ENCODE assay signal across 10 cellular contexts in the genomic region with DNA sequence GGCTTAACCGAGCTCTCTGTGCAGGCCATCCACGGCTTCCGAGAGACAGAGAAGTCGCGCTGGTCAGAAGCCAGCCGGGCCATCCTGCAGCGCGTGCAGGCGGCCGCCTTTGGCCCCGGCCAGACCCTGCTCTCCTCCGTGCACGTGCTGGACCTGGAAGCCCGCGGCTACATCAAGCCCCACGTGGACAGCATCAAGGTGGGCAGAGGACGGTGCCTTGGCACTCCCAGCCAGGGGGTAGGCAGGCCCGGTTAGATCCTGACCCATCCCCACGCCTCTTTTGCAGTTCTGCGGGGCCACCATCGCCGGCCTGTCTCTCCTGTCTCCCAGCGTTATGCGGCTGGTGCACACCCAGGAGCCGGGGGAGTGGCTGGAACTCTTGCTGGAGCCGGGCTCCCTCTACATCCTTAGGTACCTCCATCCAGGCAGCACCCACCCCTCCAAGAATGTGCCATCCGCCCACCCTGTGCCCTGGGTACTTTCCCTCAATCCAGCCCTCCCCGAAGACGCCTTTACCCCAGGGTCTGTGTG. TPM values are rescaled to one million over a fixed set of nuclear protein-coding genes. Genes with fewer than 3 reads are reported as not detected.
DNase-seq lines count a peak whose midpoint lies in the region; ATAC-seq, FAIRE-seq and TF ChIP-seq lines count a peak whose summit lies in the region.
"Had no signal": no experiment of that assay in that cellular context is flagged by ENCODE, and none has a peak within 500 bp of the region (broad histone marks: within the 10 kb centered on the region; RNA-seq: fewer than 3 reads in every experiment).

No MANE protein-coding gene starts in this region.

- H3K9me3 ChIP-seq in H1 (ENCODE audit: insufficient read depth in 2 of 2, low read depth in 1 of 2, low read length in 1 of 2), result no peaks in the 10 kb centered on the region
- H3K9me3 ChIP-seq in osteoblast (ENCODE audit: low read depth, low read length), result no peaks in the 10 kb centered on the region

- H3K27ac Mint-ChIP-seq in activated CD4-positive, alpha-beta memory T cell treated with anti-CD3 and anti-CD28 coated beads, Interleukin-2, amount 10 ng/mL, durations not matched to agents 7 days and 5 days, result no peak overlapping the region

- H3K14ac ChIP-seq in H1 (ENCODE audit: insufficient read length), result no peak overlapping the region

- TF ChIP-seq EP300 in H1 (IDR thresholded peaks at IDR 0.05; ENCODE audit: borderline replicate concordance in 1 of 2, low read depth in 2 of 2, low read length in 2 of 2), result no peak

- FAIRE-seq in H1 (lab: Jason Lieb, UNC), result no peak

- DNase-seq in LNCaP clone FGC (ENCODE audit: low read depth), result no peak
- DNase-seq in H1 (ENCODE audit: low read depth in 1 of 2, low spot score in 2 of 2), result no peak
- DNase-seq in osteoblast (ENCODE audit: insufficient read length, low spot score, missing footprints), result peak; percentile 77
- DNase-seq in DMS53 treated with DMSO at 0.1 percent for 48 hours (lab: John Stamatoyannopoulos, UW; ENCODE audit: unreplicated experiment), result no peak
- DNase-seq in NOMO-1 (lab: John Stamatoyannopoulos, UW; ENCODE audit: unreplicated experiment in 2 of 2), result no peak
- DNase-seq in activated CD4-positive, alpha-beta memory T cell treated with anti-CD3 and anti-CD28 coated beads, Interleukin-2, amount 10 ng/mL, durations not matched to agents 7 days and 5 days, result no peak
- DNase-seq: activated CD4-positive, alpha-beta T cell treated with anti-CD3 and anti-CD28 coated beads, Interleukin-2, amount 50 U/mL, for 48 hours; NCI-H526 had no signal

- no peak overlapping the region; a peak in 1 of 7 replicates for H3K9ac ChIP-seq in H1 (replicated peaks in 1 of 4; ENCODE audit: extremely low read depth in 1 of 4, low read depth in 3 of 4, low read length in 3 of 4)

- peak overlapping the region; percentile 60 for H3K56ac ChIP-seq in H1 (replicated peaks; ENCODE audit: insufficient read length, low read depth, low read length)

- peak overlapping the region; percentile 22; the same call in 1 of the 2 replicates for H4K8ac ChIP-seq in H1 (ENCODE audit: extremely low read depth, insufficient read depth, low read length)

- TF ChIP-seq POLR2A in H1 (IDR thresholded peaks at IDR 0.05; ENCODE audit: control extremely low read depth in 1 of 2, low read depth in 2 of 2, low read length in 2 of 2), result no peak

- H3K36me3 Mint-ChIP-seq in activated CD4-positive, alpha-beta memory T cell treated with anti-CD3 and anti-CD28 coated beads, Interleukin-2, amount 10 ng/mL, durations not matched to agents 7 days and 5 days (ENCODE audit: low read depth), result peaks cover 13% of the 10 kb centered on the region

- TF ChIP-seq CTCF in C4-2B (conservative IDR thresholded peaks at IDR 0.05) (no peak), LNCaP clone FGC (IDR thresholded peaks at IDR 0.05; ENCODE audit: control insufficient read depth, extremely low read depth, insufficient read depth) (no peak), H1 (IDR thresholded peaks at IDR 0.05; ENCODE audit: control extremely low read depth in 1 of 3, insufficient read depth in 1 of 3, low read depth in 1 of 3, low read length in 3 of 3) (no peak), osteoblast (IDR thresholded peaks at IDR 0.05; ENCODE audit: extremely low read depth, low read depth, low read length) (no peak)

- H3K4me1 ChIP-seq in H1 (replicated peaks in 1 of 4; ENCODE audit: control insufficient read depth in 3 of 4, insufficient read depth in 4 of 4, low read length in 3 of 4) (peaks cover 0 to 11% (median 7%) of the 10 kb centered on the region in 4 experiments; a peak in 5 of 7 replicates), osteoblast (ENCODE audit: insufficient read depth, low read length) (peaks cover 8% of the 10 kb centered on the region)

- peaks cover 13% of the 10 kb centered on the region for H3K4me1 Mint-ChIP-seq in activated CD4-positive, alpha-beta memory T cell treated with anti-CD3 and anti-CD28 coated beads, Interleukin-2, amount 10 ng/mL, durations not matched to agents 7 days and 5 days

- H2AK5ac ChIP-seq in H1 (ENCODE audit: low read depth, low read length), result 0 out of 2 replicates have a peak overlapping the region, but pooled peaks have one; percentile 39

- no peak overlapping the region for H3K4ac ChIP-seq in H1 (replicated peaks; ENCODE audit: insufficient read length, low read depth, low read length)

- H3K4me3 Mint-ChIP-seq in activated CD4-positive, alpha-beta memory T cell treated with anti-CD3 and anti-CD28 coated beads, Interleukin-2, amount 10 ng/mL, durations not matched to agents 7 days and 5 days, result no peak overlapping the region

- CTCF ChIA-PET in H1 (lab: Charles Lee; ENCODE audit: partially characterized antibody), result interaction anchor here (0.7 kb wide), 1 partner anchor 175 kb away, joined by 3 read pairs; no protein-coding TSS in a partner anchor
- CTCF ChIA-PET in activated CD4-positive, alpha-beta memory T cell treated with anti-CD3 and anti-CD28 coated beads, Interleukin-2, amount 10 ng/mL, durations not matched to agents 7 days and 5 days (lab: Charles Lee), result no interaction called here

- H3K36me3 ChIP-seq in H1 (ENCODE audit: control insufficient read depth in 2 of 4, insufficient read depth in 4 of 4, low read length in 3 of 4) (peaks cover 0 to 9% (median 2%) of the 10 kb centered on the region in 4 experiments; a peak in 3 of 8 replicates), osteoblast (ENCODE audit: insufficient read depth, low read length) (peaks cover 3% of the 10 kb centered on the region)

- no peaks in the 10 kb centered on the region for H3K79me1 ChIP-seq in H1 (ENCODE audit: low read depth, low read length)

- H4K5ac ChIP-seq in H1 (ENCODE audit: insufficient read length, low read depth, low read length), result no peak overlapping the region

- peak overlapping the region; percentile 61 for H3K4me3 ChIP-seq in LNCaP clone FGC (ENCODE audit: low read depth, low read length)
- peak overlapping the region in 3 of 4 experiments; percentile 26 to 52 (median 33); a peak in 4 of 8 replicates for H3K4me3 ChIP-seq in H1 (ENCODE audit: extremely low read depth in 1 of 4, insufficient read depth in 2 of 4, low read depth in 3 of 4, low read length in 4 of 4)
- no peak overlapping the region for H3K4me3 ChIP-seq in osteoblast (ENCODE audit: insufficient read depth, low read length)

- H3K23me2 ChIP-seq in H1 (ENCODE audit: low read depth, low read length), result peaks cover 4% of the 10 kb centered on the region; the same call in 1 of the 2 replicates

- no peak overlapping the region for H2BK12ac ChIP-seq in H1 (ENCODE audit: low read depth, low read length)

- 0 out of 2 replicates have a peak overlapping the region, but pooled peaks have one; percentile 0 for H2BK15ac ChIP-seq in H1 (ENCODE audit: low read length)

- no peak overlapping the region for H2AFZ ChIP-seq in H1 (ENCODE audit: low read length)
- no peak overlapping the region for H2AFZ ChIP-seq in osteoblast (ENCODE audit: low read length)

- H3K27me3 ChIP-seq in H1 (replicated peaks in 1 of 4; ENCODE audit: control insufficient read depth in 3 of 4, extremely low read depth in 1 of 4, insufficient read depth in 3 of 4, low read length in 3 of 4) (no peaks in the 10 kb centered on the region), osteoblast (ENCODE audit: insufficient read depth, low read length) (no peaks in the 10 kb centered on the region)

- TF ChIP-seq RAD21 in H1 (IDR thresholded peaks at IDR 0.05 in 1 of 2, conservative IDR thresholded peaks at IDR 0.05 in 1 of 2; ENCODE audit: low read depth in 2 of 2, low read length in 2 of 2), result no peak

- peak overlapping the region; percentile 98 for H3K27ac ChIP-seq in C4-2B
- H3K27ac ChIP-seq in H1 (ENCODE audit: low read depth, low read length), result peak overlapping the region; percentile 30
- H3K27ac ChIP-seq in osteoblast (ENCODE audit: low read depth, low read length), result no peak overlapping the region

- ATAC-seq in HG03108 (IDR thresholded peaks at IDR 0.05; ENCODE audit: unreplicated experiment), result no peak

- H4K91ac ChIP-seq in H1 (replicated peaks; ENCODE audit: insufficient read length, low read length), result peak overlapping the region; percentile 41

- H3K18ac ChIP-seq in H1 (ENCODE audit: extremely low read depth, low read length), result peak overlapping the region; percentile 83

- no peaks in the 10 kb centered on the region for H3K9me3 Mint-ChIP-seq in activated CD4-positive, alpha-beta memory T cell treated with anti-CD3 and anti-CD28 coated beads, Interleukin-2, amount 10 ng/mL, durations not matched to agents 7 days and 5 days

- H4K20me1 ChIP-seq in H1 (replicated peaks in 1 of 2; ENCODE audit: control insufficient read depth in 1 of 2, insufficient read depth in 2 of 2, low read length in 2 of 2), result peaks cover 0 to 6% of the 10 kb centered on the region in 2 experiments
- no peaks in the 10 kb centered on the region for H4K20me1 ChIP-seq in osteoblast (ENCODE audit: insufficient read depth, low read length)

- H2BK20ac ChIP-seq in H1 (ENCODE audit: low read length), result no peak overlapping the region

- 81% methylated on average over 25 of the region's 29 CpGs; no CpG with 5 or more reads in 1 of the 2 experiments for WGBS in H1 (ENCODE audit: extremely low coverage in 1 of 2, insufficient coverage in 1 of 2, insufficient read length in 1 of 2, insufficient replicate concordance in 2 of 2, low coverage in 1 of 2, low lambda C conversion rate in 2 of 2, missing lambda C conversion rate in 1 of 2), 2 experiments

- H3K27me3 Mint-ChIP-seq in activated CD4-positive, alpha-beta memory T cell treated with anti-CD3 and anti-CD28 coated beads, Interleukin-2, amount 10 ng/mL, durations not matched to agents 7 days and 5 days, result no peaks in the 10 kb centered on the region

- H3K4me2 ChIP-seq in H1 (ENCODE audit: insufficient read depth in 1 of 2, low read depth in 2 of 2, low read length in 2 of 2) (peak overlapping the region; percentile 50 to 74), osteoblast (ENCODE audit: insufficient read depth, low read length) (peak overlapping the region; percentile 85)

- no peak overlapping the region for H3K23ac ChIP-seq in H1 (ENCODE audit: insufficient read length)

- H3K79me2 ChIP-seq in H1 (ENCODE audit: control insufficient read depth in 1 of 2, insufficient read depth in 2 of 2, low read length in 2 of 2) (no peaks in the 10 kb centered on the region), osteoblast (ENCODE audit: insufficient read depth, low read length) (no peaks in the 10 kb centered on the region)

- H2BK5ac ChIP-seq in H1 (ENCODE audit: low read depth, low read length), result peak overlapping the region; percentile 67; the same call in 1 of the 2 replicates

- H2BK120ac ChIP-seq in H1 (replicated peaks; ENCODE audit: low read depth, low read length), result no peak overlapping the region

- POLR2A ChIA-PET in H1 (lab: Charles Lee; ENCODE audit: partially characterized antibody), result interaction anchor here (1.0 to 9.9 kb wide), 4 partner anchors 14 to 546 kb away, joined by 3 to 81 read pairs (median 10); a partner anchor contains a TSS
- POLR2A ChIA-PET in activated CD4-positive, alpha-beta memory T cell treated with anti-CD3 and anti-CD28 coated beads, Interleukin-2, amount 10 ng/mL, durations not matched to agents 7 days and 5 days (lab: Charles Lee), result interaction anchor here (0.8 to 2.8 kb wide), 3 partner anchors 12 to 47 kb away, joined by 3 to 34 read pairs (median 15); a partner anchor contains a TSS

RNA-seq across cellular contexts. Expression of a gene that starts 1.5 kb away (rescaled TPM):
- total RNA-seq in H1 (2021; fragmentation: NEBNext Ultra II Directional; extraction: Animal tissue kit (Norgen Biotek cat#: 25700)), result 1.9 and 2.1 TPM in 2 replicates
- 1.0 and 1.4 TPM in 2 replicates for polyA plus RNA-seq in H1 (2011; rRNA removed)
- 0.67 TPM for polyA plus RNA-seq in H1 (2011; cell fraction: cytosol; rRNA removed)
- polyA plus RNA-seq in H1 (2011; cell fraction: nucleus; rRNA removed), result 1.1 TPM
- polyA plus RNA-seq in H1 (2012, experiment 1 of 2), result 1.0 to 1.3 TPM (median 1.1 TPM) in 4 replicates
- 1.2 TPM for polyA plus RNA-seq in H1 (2012, experiment 2 of 2)
- polyA plus RNA-seq in H1 (2013, experiment 1 of 2), result 0.83 TPM
- polyA plus RNA-seq in H1 (2013, experiment 2 of 2), result 0.81 TPM
- 0.51 and 0.54 TPM in 2 replicates for polyA minus RNA-seq in H1 (2011; rRNA and poly(A)+ RNA removed)
- 2.6 TPM for polyA minus RNA-seq in H1 (2011; cell fraction: cytosol; rRNA and poly(A)+ RNA removed)
- 0.60 TPM for polyA minus RNA-seq in H1 (2011; cell fraction: nucleus; rRNA and poly(A)+ RNA removed)
- 1.1 and 1.2 TPM in 2 replicates for total RNA-seq in osteoblast
- 1 to 10 TPM; 2.3 to 2.7 TPM for total RNA-seq in activated CD4-positive, alpha-beta memory T cell treated with anti-CD3 and anti-CD28 coated beads, Interleukin-2, amount 10 ng/mL, durations not matched to agents 7 days and 5 days

RNA-seq across cellular contexts. Expression of a gene that starts 1.6 kb away (rescaled TPM):
- 66.3 and 75.6 TPM in 2 replicates for total RNA-seq in H1 (2021; fragmentation: NEBNext Ultra II Directional; extraction: Animal tissue kit (Norgen Biotek cat#: 25700))
- polyA plus RNA-seq in H1 (2011; rRNA removed), result 100 and 145 TPM in 2 replicates
- 57.2 TPM for polyA plus RNA-seq in H1 (2011; cell fraction: cytosol; rRNA removed)
- polyA plus RNA-seq in H1 (2011; cell fraction: nucleus; rRNA removed), result 63.6 TPM
- 25.5 to 66.0 TPM (median 58.6 TPM) in 4 replicates for polyA plus RNA-seq in H1 (2012, experiment 1 of 2)
- polyA plus RNA-seq in H1 (2012, experiment 2 of 2), result 88.7 TPM
- polyA plus RNA-seq in H1 (2013, experiment 1 of 2), result 40.9 TPM
- 38.2 TPM for polyA plus RNA-seq in H1 (2013, experiment 2 of 2)
- 5.5 and 9.5 TPM in 2 replicates for polyA minus RNA-seq in H1 (2011; rRNA and poly(A)+ RNA removed)
- 29.0 TPM for polyA minus RNA-seq in H1 (2011; cell fraction: cytosol; rRNA and poly(A)+ RNA removed)
- polyA minus RNA-seq in H1 (2011; cell fraction: nucleus; rRNA and poly(A)+ RNA removed), result 16.0 TPM
- 48.9 and 52.1 TPM in 2 replicates for total RNA-seq in osteoblast
- total RNA-seq in activated CD4-positive, alpha-beta memory T cell treated with anti-CD3 and anti-CD28 coated beads, Interleukin-2, amount 10 ng/mL, durations not matched to agents 7 days and 5 days, result 10 to 100 TPM; 52.0 to 52.5 TPM

RNA-seq across cellular contexts. Expression of a gene that starts 12.9 kb away (rescaled TPM):
- total RNA-seq in H1 (2021; fragmentation: NEBNext Ultra II Directional; extraction: Animal tissue kit (Norgen Biotek cat#: 25700)), result 86.3 and 88.7 TPM in 2 replicates
- 280 and 387 TPM in 2 replicates for polyA plus RNA-seq in H1 (2011; rRNA removed)
- polyA plus RNA-seq in H1 (2011; cell fraction: cytosol; rRNA removed), result 164 TPM
- polyA plus RNA-seq in H1 (2011; cell fraction: nucleus; rRNA removed), result 121 TPM
- polyA plus RNA-seq in H1 (2012, experiment 1 of 2), result 66.2 to 76.4 TPM (median 68.1 TPM) in 4 replicates
- polyA plus RNA-seq in H1 (2012, experiment 2 of 2), result 93.6 TPM
- 135 TPM for polyA plus RNA-seq in H1 (2013, experiment 1 of 2)
- polyA plus RNA-seq in H1 (2013, experiment 2 of 2), result 140 TPM
- polyA minus RNA-seq in H1 (2011; rRNA and poly(A)+ RNA removed), result 21.4 and 24.7 TPM in 2 replicates
- polyA minus RNA-seq in H1 (2011; cell fraction: cytosol; rRNA and poly(A)+ RNA removed), result 34.5 TPM
- polyA minus RNA-seq in H1 (2011; cell fraction: nucleus; rRNA and poly(A)+ RNA removed), result 27.3 TPM
- 31.5 and 32.4 TPM in 2 replicates for total RNA-seq in osteoblast
- 100 to 1,000 TPM; 136 to 147 TPM for total RNA-seq in activated CD4-positive, alpha-beta memory T cell treated with anti-CD3 and anti-CD28 coated beads, Interleukin-2, amount 10 ng/mL, durations not matched to agents 7 days and 5 days

RNA-seq across cellular contexts. Expression of a gene that starts 18.7 kb away (rescaled TPM):
- total RNA-seq in H1 (2021; fragmentation: NEBNext Ultra II Directional; extraction: Animal tissue kit (Norgen Biotek cat#: 25700)), result 56.3 and 60.8 TPM in 2 replicates
- polyA plus RNA-seq in H1 (2011; rRNA removed), result 29.3 and 38.5 TPM in 2 replicates
- polyA plus RNA-seq in H1 (2011; cell fraction: cytosol; rRNA removed), result 62.3 TPM
- polyA plus RNA-seq in H1 (2011; cell fraction: nucleus; rRNA removed), result 44.0 TPM
- 62.5 to 69.8 TPM (median 66.6 TPM) in 4 replicates for polyA plus RNA-seq in H1 (2012, experiment 1 of 2)
- polyA plus RNA-seq in H1 (2012, experiment 2 of 2), result 35.4 TPM
- 56.6 TPM for polyA plus RNA-seq in H1 (2013, experiment 1 of 2)
- 49.7 TPM for polyA plus RNA-seq in H1 (2013, experiment 2 of 2)
- 30.4 TPM in 2 replicates for polyA minus RNA-seq in H1 (2011; rRNA and poly(A)+ RNA removed)
- polyA minus RNA-seq in H1 (2011; cell fraction: cytosol; rRNA and poly(A)+ RNA removed), result 33.5 TPM
- polyA minus RNA-seq in H1 (2011; cell fraction: nucleus; rRNA and poly(A)+ RNA removed), result 13.9 TPM
- total RNA-seq in osteoblast, result 47.1 and 48.1 TPM in 2 replicates
- total RNA-seq in activated CD4-positive, alpha-beta memory T cell treated with anti-CD3 and anti-CD28 coated beads, Interleukin-2, amount 10 ng/mL, durations not matched to agents 7 days and 5 days, result 10 to 100 TPM; 75.5 to 79.8 TPM

RNA-seq across cellular contexts. Expression of a gene that starts 40.8 kb away (rescaled TPM):
- total RNA-seq in H1 (2021; fragmentation: NEBNext Ultra II Directional; extraction: Animal tissue kit (Norgen Biotek cat#: 25700)), result not detected in 2 replicates
- 0.05 TPM in 1 of 2 replicates, not detected in the other for polyA plus RNA-seq in H1 (2011; rRNA removed)
- not detected for polyA plus RNA-seq in H1 (2011; cell fraction: cytosol; rRNA removed)
- not detected for polyA plus RNA-seq in H1 (2011; cell fraction: nucleus; rRNA removed)
- not detected in 4 replicates for polyA plus RNA-seq in H1 (2012, experiment 1 of 2)
- polyA plus RNA-seq in H1 (2012, experiment 2 of 2), result not detected
- not detected for polyA plus RNA-seq in H1 (2013, experiment 1 of 2)
- not detected for polyA plus RNA-seq in H1 (2013, experiment 2 of 2)
- polyA minus RNA-seq in H1 (2011; rRNA and poly(A)+ RNA removed), result not detected in 2 replicates
- not detected for polyA minus RNA-seq in H1 (2011; cell fraction: cytosol; rRNA and poly(A)+ RNA removed)
- not detected for polyA minus RNA-seq in H1 (2011; cell fraction: nucleus; rRNA and poly(A)+ RNA removed)
- under 0.01 TPM in 1 of 2 replicates, not detected in the other for total RNA-seq in osteoblast
- under 1 TPM; 0.15 to 0.30 TPM for total RNA-seq in activated CD4-positive, alpha-beta memory T cell treated with anti-CD3 and anti-CD28 coated beads, Interleukin-2, amount 10 ng/mL, durations not matched to agents 7 days and 5 days
